Comparison of ENCODE assay signal across 8 cellular contexts in genomic region chr11:65857500-65858353, GRCh38. TPM values are rescaled to one million over a fixed set of nuclear protein-coding genes. Genes with fewer than 3 reads are reported as not detected.
DNase-seq lines count a peak whose midpoint lies in the region; TF ChIP-seq lines count a peak whose summit lies in the region.

TSS of gene CFL1 (minus strand) at chr11:65858180. CDS start at chr11:65858099, 81 bp downstream.

- peak within 1 kb of the TSS; percentile 49 for H2AFZ ChIP-seq in neuron (ENCODE audit: low read depth, low read length)

- H3K36me3 ChIP-seq in H7 (replicated peaks; ENCODE audit: control insufficient read depth, insufficient read depth, low read length) (peaks cover 40% of the 10 kb centered on the region), MG63 (peaks cover 64% of the 10 kb centered on the region), SJSA1 (peaks cover 76% of the 10 kb centered on the region), neuron (ENCODE audit: insufficient read depth, low read length) (peaks cover 54% of the 10 kb centered on the region)

- H3K4me1 ChIP-seq in SJSA1 (replicated peaks): peaks cover 33% of the 10 kb centered on the region
- peaks cover 29% of the 10 kb centered on the region for H3K4me1 ChIP-seq in neuron (ENCODE audit: insufficient read depth, low read length)

- peak; percentile 99 for DNase-seq in ELF-1 (ENCODE audit: low read depth, low spot score)
- peak; percentile 90 for DNase-seq in H7
- peak; percentile 99 for DNase-seq in MG63
- peak; percentile 100 for DNase-seq in SJSA1 (ENCODE audit: low read depth in 1 of 2, low spot score in 2 of 2)
- peak; percentile 95 for DNase-seq in activated gamma-delta T cell treated with anti-CD3 and anti-CD28 coated beads, Interleukin-2, amount 50 U/mL, for 16 hours (ENCODE audit: low read depth)
- peak; percentile 98 to 100 for DNase-seq in foreskin fibroblast
- DNase-seq in stromal cell of bone marrow (ENCODE audit: low read depth): peak; percentile 97

- peak within 1 kb of the TSS; percentile 75 for H3K27ac ChIP-seq in SJSA1

- H3K9me3 ChIP-seq in MG63 (no peaks in the 10 kb centered on the region), SJSA1 (replicated peaks) (peaks cover 3% of the 10 kb centered on the region), neuron (ENCODE audit: low read length) (no peaks in the 10 kb centered on the region)

- H3K4me3 ChIP-seq in H7 (ENCODE audit: insufficient read depth, low read depth, low read length): peak within 1 kb of the TSS; percentile 98
- peak within 1 kb of the TSS; percentile 90 for H3K4me3 ChIP-seq in MG63
- H3K4me3 ChIP-seq in SJSA1: peak within 1 kb of the TSS; percentile 93
- H3K4me3 ChIP-seq in foreskin fibroblast (ENCODE audit: low read depth in 1 of 2, low read length in 2 of 2): peak within 1 kb of the TSS; percentile 95 to 96
- H3K4me3 ChIP-seq in neuron (ENCODE audit: low read length): peak within 1 kb of the TSS; percentile 97

- H3K27me3 ChIP-seq in H7 (ENCODE audit: control insufficient read depth, insufficient read depth, low read length) (no peaks in the 10 kb centered on the region), MG63 (no peaks in the 10 kb centered on the region), SJSA1 (replicated peaks) (no peaks in the 10 kb centered on the region), neuron (ENCODE audit: insufficient read depth, low read length) (no peaks in the 10 kb centered on the region)

- TF ChIP-seq CTCF in foreskin fibroblast (IDR thresholded peaks at IDR 0.05; ENCODE audit: low read depth, low read length): no peak

RNA-seq across cellular contexts. Expression of gene CFL1, which starts in this region (rescaled TPM):
- 916 and 1,083 TPM in 2 replicates for total RNA-seq in H7 (2014; rRNA removed; shearing (Covaris generic))
- total RNA-seq in MG63 (2014; rRNA removed; shearing (Covaris generic); ENCODE audit: low replicate concordance): 1,413 and 1,905 TPM in 2 replicates
- total RNA-seq in SJSA1 (2014; rRNA removed; shearing (Covaris generic)): 4,273 and 4,722 TPM in 2 replicates

Comparison
In these comparisons a context has a peak if more than half of its experiments do, and no peak if none do; other contexts are left out.
1. Peak in every context shown above with its lines: DNase-seq, H3K4me3 ChIP-seq and H3K27ac ChIP-seq.